Comparison of ENCODE assay signal across 8 cellular contexts in genomic region chr9:124480621-124480981, GRCh38. TPM values are rescaled to one million over a fixed set of nuclear protein-coding genes. Genes with fewer than 3 reads are reported as not detected.
DNase-seq lines count a peak whose midpoint lies in the region; ATAC-seq and TF ChIP-seq lines count a peak whose summit lies in the region.

No MANE protein-coding gene starts in this region.

- H3K27me3 ChIP-seq in AG04450 (ENCODE audit: control insufficient read depth, insufficient read depth, low read length) = peaks cover 71% of the 10 kb centered on the region
- H3K27me3 ChIP-seq in OCI-LY3 (ENCODE audit: low read depth, low read length) = no peaks in the 10 kb centered on the region
- peaks cover 0 to 45% (median 11%) of the 10 kb centered on the region in 45 donors for H3K27me3 ChIP-seq in dorsolateral prefrontal cortex
- peaks cover 91% of the 10 kb centered on the region for H3K27me3 ChIP-seq in suprapubic skin

- 26% methylated on average over 5 of the region's 7 CpGs for whole genome bisulfite sequencing in suprapubic skin

- H2AFZ ChIP-seq in OCI-LY3 (ENCODE audit: low read depth, low read length) = peak overlapping the region; percentile 96

- no peak for TF ChIP-seq EP300 in suprapubic skin (IDR thresholded peaks at IDR 0.05)

- intact Hi-C loops in dorsolateral prefrontal cortex (cut with DNase I) = no loop called here

- H3K4me3 ChIP-seq in AG04450 (ENCODE audit: low read depth, low read length) (no peak overlapping the region), OCI-LY3 (ENCODE audit: low read length) (peak overlapping the region; percentile 31; the same call in 1 of the 2 replicates), fibroblast of the aortic adventitia (ENCODE audit: low read depth, low read length) (no peak overlapping the region), dorsolateral prefrontal cortex (no peak overlapping the region), suprapubic skin (no peak overlapping the region)

- TF ChIP-seq POLR2A in suprapubic skin (IDR thresholded peaks at IDR 0.05) = no peak

- H3K9me3 ChIP-seq in AG04450 (ENCODE audit: control insufficient read depth, insufficient read depth, low read length) = no peaks in the 10 kb centered on the region; the same call in 1 of the 2 replicates
- no peaks in the 10 kb centered on the region for H3K9me3 ChIP-seq in OCI-LY3 (ENCODE audit: insufficient read depth, low read length)
- H3K9me3 ChIP-seq in suprapubic skin = no peaks in the 10 kb centered on the region

- TF ChIP-seq CTCF in AG04450 (IDR thresholded peaks at IDR 0.05; ENCODE audit: low read depth, low read length) (peak; percentile 51), OCI-LY3 (IDR thresholded peaks at IDR 0.05; ENCODE audit: low read depth, low read length) (peak; percentile 74), fibroblast of the aortic adventitia (IDR thresholded peaks at IDR 0.05; ENCODE audit: insufficient read depth, low read length) (peak; percentile 34), dorsolateral prefrontal cortex (IDR thresholded peaks at IDR 0.05 in 54 of 56, conservative IDR thresholded peaks at IDR 0.05 in 2 of 56; ENCODE audit: low read depth in 1 of 56, partially characterized antibody in 56 of 56) (peak in 2 of 56 donors; percentile 10 to 12), suprapubic skin (IDR thresholded peaks at IDR 0.05) (peak in 1 of 2 donors; percentile 16)

- H3K36me3 ChIP-seq in OCI-LY3 (replicated peaks; ENCODE audit: low read depth, low read length) = no peaks in the 10 kb centered on the region
- no peaks in the 10 kb centered on the region for H3K36me3 ChIP-seq in suprapubic skin

- POLR2A ChIA-PET in AG04450 (lab: Yijun Ruan, JAX) = no interaction called here

- no peaks in the 10 kb centered on the region for H4K20me1 ChIP-seq in OCI-LY3 (ENCODE audit: insufficient read depth, low read length)

- ATAC-seq in HG03175 (IDR thresholded peaks at IDR 0.05; ENCODE audit: unreplicated experiment) = no peak

- H3K4me1 ChIP-seq in OCI-LY3 (ENCODE audit: low read length) (peaks cover 14% of the 10 kb centered on the region), suprapubic skin (peaks cover 10% of the 10 kb centered on the region)

- no peaks in the 10 kb centered on the region for H3K79me2 ChIP-seq in OCI-LY3 (ENCODE audit: low read length)

- DNase-seq in AG04450 (ENCODE audit: low read depth, low spot score) = no peak
- DNase-seq in GM19238 (ENCODE audit: insufficient read length, low spot score) = peak; percentile 40
- DNase-seq in fibroblast of the aortic adventitia (ENCODE audit: low read depth) = peak; percentile 4
- DNase-seq in T-helper 2 cell = no peak
- no peak for DNase-seq in dorsolateral prefrontal cortex
- no peak for DNase-seq in suprapubic skin (ENCODE audit: low spot score in 2 of 2)

- peak overlapping the region; percentile 13; the same call in 1 of the 2 replicates for H3K9ac ChIP-seq in OCI-LY3 (ENCODE audit: low read length)

- H3K4me2 ChIP-seq in OCI-LY3 (ENCODE audit: low read length) = peak overlapping the region; percentile 67

- CTCF ChIA-PET in AG04450 (lab: Charles Lee) = no interaction called here

- H3K27ac ChIP-seq in AG04450 (ENCODE audit: low read depth, low read length) (no peak overlapping the region), OCI-LY3 (ENCODE audit: low read length) (no peak overlapping the region), dorsolateral prefrontal cortex (no peak overlapping the region), suprapubic skin (no peak overlapping the region)

RNA-seq across cellular contexts. Expression of gene NR5A1, which starts 26.6 kb away (rescaled TPM):
- not detected in 2 replicates for polyA plus RNA-seq in AG04450 (2011; rRNA removed)
- not detected in 2 replicates for polyA minus RNA-seq in AG04450 (2011; rRNA and poly(A)+ RNA removed)
- not detected in 2 replicates for total RNA-seq in fibroblast of the aortic adventitia (ENCODE audit: low replicate concordance)
- total RNA-seq in dorsolateral prefrontal cortex = under 1 TPM in 16 of 120 experiments, not detected in 104; 0.14 to 0.97 (median 0.28) TPM
- total RNA-seq in suprapubic skin = not detected

RNA-seq across cellular contexts. Expression of gene ADGRD2, which starts 30.4 kb away (rescaled TPM):
- polyA plus RNA-seq in AG04450 (2011; rRNA removed) = not detected in 2 replicates
- not detected in 2 replicates for polyA minus RNA-seq in AG04450 (2011; rRNA and poly(A)+ RNA removed)
- not detected in 2 replicates for total RNA-seq in fibroblast of the aortic adventitia (ENCODE audit: low replicate concordance)
- total RNA-seq in dorsolateral prefrontal cortex = under 1 TPM in 1 of 120 experiments, not detected in 119; 0.38 TPM
- 1 to 10 TPM in 1 of 4 donors, under 1 TPM in 1, not detected in 2; 0.31 to 7.7 TPM for total RNA-seq in suprapubic skin

Comparison
In these comparisons a context has a peak if more than half of its experiments do, and no peak if none do; other contexts are left out.
1. DNase-seq: peak in GM19238 (single experiment) and fibroblast of the aortic adventitia (single experiment); none in AG04450 (single experiment), T-helper 2 cell (0 of 5), dorsolateral prefrontal cortex (0 of 10) and suprapubic skin (0 of 2).